8 cellular contexts compared by ENCODE assay signal in the genomic region with DNA sequence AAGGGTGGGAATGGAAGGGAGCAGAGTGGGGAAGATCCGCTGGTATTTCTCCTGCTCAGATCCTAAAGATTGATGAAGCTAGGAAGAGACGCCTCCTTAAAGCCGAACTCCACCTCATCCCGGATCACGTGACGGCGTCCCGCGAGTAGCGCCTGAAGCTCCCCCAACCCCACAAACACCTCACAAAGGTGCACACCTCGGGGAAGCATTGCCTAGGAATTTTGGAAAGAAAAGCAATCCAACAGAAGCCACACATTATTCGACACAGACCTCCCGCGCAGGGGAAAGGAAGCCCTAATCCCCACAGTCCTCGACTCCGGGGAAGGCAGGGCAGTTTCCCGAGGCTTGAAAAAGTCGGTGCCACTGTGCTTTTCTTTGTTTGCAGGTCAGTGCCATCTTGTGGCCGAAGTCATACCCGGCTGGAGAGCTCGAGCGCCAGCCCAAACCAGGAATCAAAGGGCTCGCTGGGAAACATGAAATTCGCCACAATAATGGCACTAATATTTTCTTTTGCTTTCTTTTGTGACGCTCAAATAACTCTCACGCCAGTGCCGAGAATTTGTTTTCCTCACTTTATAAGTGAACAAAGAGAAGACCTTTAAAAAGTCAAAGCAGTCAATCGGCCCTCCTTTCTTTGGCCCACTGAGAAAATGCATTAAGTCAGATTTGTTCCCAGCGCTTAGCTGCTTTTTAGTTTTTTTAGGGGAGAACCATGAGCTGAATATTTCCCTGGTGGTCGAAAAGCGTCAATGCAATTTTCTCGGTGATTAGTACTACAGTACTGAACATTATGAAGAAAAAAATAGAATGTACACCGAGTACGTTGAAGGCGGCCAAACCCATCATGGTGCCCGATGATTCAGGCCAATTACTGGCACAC. TPM values are rescaled to one million over a fixed set of nuclear protein-coding genes. Genes with fewer than 3 reads are reported as not detected.
DNase-seq lines count a peak whose midpoint lies in the region; ATAC-seq and TF ChIP-seq lines count a peak whose summit lies in the region.

NPY1R (minus strand) TSS at position 71 of the 880 bp plus-strand sequence. CDS start 6,042 bp downstream, outside the sequence.

- H3K4me3 ChIP-seq in BLaER1 (peak within 1 kb of the TSS; percentile 37), upper lobe of right lung (peak within 1 kb of the TSS; percentile 50)

- H3K36me3 Mint-ChIP-seq in activated T-helper 1 cell treated with anti-CD3 and anti-CD28 coated beads, Interleukin-12 subunit alpha, Interleukin-12 subunit beta, Interleukin-2, Interleukin-4 antibody, amounts not matched to agents 30 ng/mL and 10 ng/mL and 1 ng/mL, durations not matched to agents 14 hours and 24 hours and 36 hours (ENCODE audit: low read depth), result no peaks in the 10 kb centered on the region
- H3K36me3 Mint-ChIP-seq in nephron (ENCODE audit: low read depth), result no peaks in the 10 kb centered on the region

- H4K20me1 ChIP-seq in BLaER1, result no peaks in the 10 kb centered on the region

- H3K9me3 Mint-ChIP-seq in activated T-helper 1 cell treated with anti-CD3 and anti-CD28 coated beads, Interleukin-12 subunit alpha, Interleukin-12 subunit beta, Interleukin-2, Interleukin-4 antibody, amounts not matched to agents 30 ng/mL and 10 ng/mL and 1 ng/mL, durations not matched to agents 14 hours and 24 hours and 36 hours, result no peaks in the 10 kb centered on the region
- no peaks in the 10 kb centered on the region for H3K9me3 Mint-ChIP-seq in nephron

- peaks cover 47% of the 10 kb centered on the region for H3K27me3 Mint-ChIP-seq in activated T-helper 1 cell treated with anti-CD3 and anti-CD28 coated beads, Interleukin-12 subunit alpha, Interleukin-12 subunit beta, Interleukin-2, Interleukin-4 antibody, amounts not matched to agents 30 ng/mL and 10 ng/mL and 1 ng/mL, durations not matched to agents 14 hours and 24 hours and 36 hours (ENCODE audit: insufficient read depth)
- H3K27me3 Mint-ChIP-seq in nephron (ENCODE audit: low read depth), result peaks cover 47% of the 10 kb centered on the region

- H3K9me3 ChIP-seq in BLaER1 (peaks cover 18% of the 10 kb centered on the region), upper lobe of right lung (no peaks in the 10 kb centered on the region)

- no peaks in the 10 kb centered on the region for H3K4me1 ChIP-seq in BLaER1
- H3K4me1 ChIP-seq in foreskin keratinocyte, result no peaks in the 10 kb centered on the region
- H3K4me1 ChIP-seq in upper lobe of right lung, result peaks cover 4% of the 10 kb centered on the region

- intact Hi-C loops in activated T-helper 1 cell treated with anti-CD3 and anti-CD28 coated beads, Interleukin-12 subunit alpha, Interleukin-12 subunit beta, Interleukin-2, Interleukin-4 antibody, amounts not matched to agents 30 ng/mL and 10 ng/mL and 1 ng/mL, durations not matched to agents 14 hours and 24 hours and 36 hours (cut with micrococcal nuclease), result loop anchor here (1.0 kb wide), 2 partner anchors 225 to 835 kb away; no protein-coding TSS in a partner anchor
- intact Hi-C loops in upper lobe of right lung (cut with DNase I), result no loop called here

- no peaks in the 10 kb centered on the region for H3K36me3 ChIP-seq in BLaER1
- no peaks in the 10 kb centered on the region for H3K36me3 ChIP-seq in upper lobe of right lung

- no peaks in the 10 kb centered on the region for H3K27me3 ChIP-seq in BLaER1
- peaks cover 48% of the 10 kb centered on the region for H3K27me3 ChIP-seq in foreskin keratinocyte
- peaks cover 16% of the 10 kb centered on the region for H3K27me3 ChIP-seq in upper lobe of right lung

- H3K27ac ChIP-seq in BLaER1 (no peak within 1 kb of the TSS), foreskin keratinocyte (no peak within 1 kb of the TSS), upper lobe of right lung (no peak within 1 kb of the TSS)

- peak within 1 kb of the TSS; percentile 69 for H3K4me3 Mint-ChIP-seq in activated T-helper 1 cell treated with anti-CD3 and anti-CD28 coated beads, Interleukin-12 subunit alpha, Interleukin-12 subunit beta, Interleukin-2, Interleukin-4 antibody, amounts not matched to agents 30 ng/mL and 10 ng/mL and 1 ng/mL, durations not matched to agents 14 hours and 24 hours and 36 hours
- peak within 1 kb of the TSS; percentile 93 to 97 (median 94) for H3K4me3 Mint-ChIP-seq in nephron

- DNase-seq in NCI-H526 treated with DMSO at 0.1 percent for 48 hours (lab: John Stamatoyannopoulos, UW) (peak; percentile 66), foreskin keratinocyte (peak; percentile 50 to 76), upper lobe of right lung (peak; percentile 82)
- DNase-seq in activated T-helper 1 cell treated with anti-CD3 and anti-CD28 coated beads, Interleukin-12 subunit alpha, Interleukin-12 subunit beta, Interleukin-2, Interleukin-4 antibody, amounts not matched to agents 30 ng/mL and 10 ng/mL and 1 ng/mL, durations not matched to agents 14 hours and 24 hours and 36 hours (ENCODE audit: low spot score), result peak; percentile 1

- H3K4me2 ChIP-seq in BLaER1, result peak within 1 kb of the TSS; percentile 47

- peak; percentile 79 for ATAC-seq in GM19023 (IDR thresholded peaks at IDR 0.05; ENCODE audit: unreplicated experiment)
- peak; percentile 82 for ATAC-seq in HG03103 (IDR thresholded peaks at IDR 0.05; ENCODE audit: low read depth, unreplicated experiment)
- ATAC-seq in foreskin keratinocyte, result peak; percentile 88
- ATAC-seq in upper lobe of right lung, result peak; percentile 95

- H3K27ac Mint-ChIP-seq in activated T-helper 1 cell treated with anti-CD3 and anti-CD28 coated beads, Interleukin-12 subunit alpha, Interleukin-12 subunit beta, Interleukin-2, Interleukin-4 antibody, amounts not matched to agents 30 ng/mL and 10 ng/mL and 1 ng/mL, durations not matched to agents 14 hours and 24 hours and 36 hours, result no peak within 1 kb of the TSS
- peak within 1 kb of the TSS; percentile 67 to 83 (median 82) for H3K27ac Mint-ChIP-seq in nephron

- no peak within 1 kb of the TSS for H3K9ac ChIP-seq in BLaER1

- peaks cover 10% of the 10 kb centered on the region for H3K4me1 Mint-ChIP-seq in activated T-helper 1 cell treated with anti-CD3 and anti-CD28 coated beads, Interleukin-12 subunit alpha, Interleukin-12 subunit beta, Interleukin-2, Interleukin-4 antibody, amounts not matched to agents 30 ng/mL and 10 ng/mL and 1 ng/mL, durations not matched to agents 14 hours and 24 hours and 36 hours (ENCODE audit: low read depth)
- H3K4me1 Mint-ChIP-seq in nephron, result no peaks in the 10 kb centered on the region

- TF ChIP-seq CTCF in foreskin keratinocyte (conservative IDR thresholded peaks at IDR 0.05) (peak; percentile 76), nephron (IDR thresholded peaks at IDR 0.05; ENCODE audit: unreplicated experiment in 3 of 3) (peak; percentile 59 to 79 (median 72)), upper lobe of right lung (IDR thresholded peaks at IDR 0.05) (peak; percentile 71)

RNA-seq across cellular contexts. Expression of gene NPY1R, which starts in this region (rescaled TPM):
- total RNA-seq in activated T-helper 1 cell treated with anti-CD3 and anti-CD28 coated beads, Interleukin-12 subunit alpha, Interleukin-12 subunit beta, Interleukin-2, Interleukin-4 antibody, amounts not matched to agents 30 ng/mL and 10 ng/mL and 1 ng/mL, durations not matched to agents 14 hours and 24 hours and 36 hours, result not detected in 2 replicates
- 0.04 and 0.17 TPM in 2 replicates for total RNA-seq in foreskin keratinocyte
- polyA plus RNA-seq in foreskin keratinocyte, result 0.03 TPM in 1 of 2 replicates, not detected in the other
- total RNA-seq in upper lobe of right lung, result 4.6 TPM

Comparison
In these comparisons a context has a peak if more than half of its experiments do, and no peak if none do; other contexts are left out.
1. Peak in DNase-seq in activated T-helper 1 cell treated with anti-CD3 and anti-CD28 coated beads, Interleukin-12 subunit alpha, Interleukin-12 subunit beta, Interleukin-2, Interleukin-4 antibody, amounts not matched to agents 30 ng/mL and 10 ng/mL and 1 ng/mL, durations not matched to agents 14 hours and 24 hours and 36 hours; RNA of the gene not detected or under 1 TPM.
2. Peak in DNase-seq and ATAC-seq in foreskin keratinocyte; RNA of the gene not detected or under 1 TPM.
3. DNase-seq: peak in every context shown above with its lines; median percentile 82 in upper lobe of right lung; 66 in NCI-H526 treated with DMSO at 0.1 percent for 48 hours; 63 in foreskin keratinocyte; 1 in activated T-helper 1 cell treated with anti-CD3 and anti-CD28 coated beads, Interleukin-12 subunit alpha, Interleukin-12 subunit beta, Interleukin-2, Interleukin-4 antibody, amounts not matched to agents 30 ng/mL and 10 ng/mL and 1 ng/mL, durations not matched to agents 14 hours and 24 hours and 36 hours.